14 cellular contexts compared by ENCODE assay signal in genomic region chr5:112563169-112563826, GRCh38.
DNase-seq lines count a peak whose midpoint lies in the region; ATAC-seq and TF ChIP-seq lines count a peak whose summit lies in the region.
"Had no signal": no experiment of that assay in that cellular context is flagged by ENCODE, and none has a peak within 500 bp of the region (broad histone marks: within the 10 kb centered on the region; RNA-seq: fewer than 3 reads in every experiment).

No MANE protein-coding gene starts in this region.

- no peaks in the 10 kb centered on the region for H4K20me1 ChIP-seq in BLaER1
- H4K20me1 ChIP-seq in HCT116 (ENCODE audit: insufficient read depth), result no peaks in the 10 kb centered on the region
- H4K20me1 ChIP-seq in OCI-LY7 (ENCODE audit: insufficient read depth, low read length), result no peaks in the 10 kb centered on the region

- H3K79me2 ChIP-seq in HCT116 (ENCODE audit: insufficient read depth, low read length) (no peaks in the 10 kb centered on the region), OCI-LY7 (ENCODE audit: insufficient read depth, low read depth, low read length) (no peaks in the 10 kb centered on the region)

- POLR2A ChIA-PET in HCT116 (lab: Charles Lee) (no interaction called here), OCI-LY7 (lab: Charles Lee) (no interaction called here)

- RAD21 ChIA-PET in HCT116 (lab: Charles Lee; ENCODE audit: low non-redundant PET in 1 of 2, low total read pairs in 2 of 2, uncharacterized antibody in 2 of 2, unreplicated experiment in 2 of 2), result no interaction called here

- no peak overlapping the region for H2AFZ ChIP-seq in HCT116 (ENCODE audit: low read depth, low read length, poor library complexity, severe bottlenecking)
- no peak overlapping the region for H2AFZ ChIP-seq in OCI-LY7 (ENCODE audit: low read length)
- H2AFZ ChIP-seq: GM23338 had no signal

- H3K36me3 ChIP-seq in BLaER1 (0 out of 2 replicates have a peak, but pooled peaks cover 7% of the 10 kb centered on the region), HCT116 (ENCODE audit: control insufficient read depth in 1 of 2, insufficient read depth in 2 of 2, low read length in 2 of 2) (no peaks in the 10 kb centered on the region), OCI-LY7 (ENCODE audit: insufficient read depth, low read length) (no peaks in the 10 kb centered on the region)

- H3K27ac ChIP-seq in BLaER1 (no peak overlapping the region), HCT116 (ENCODE audit: low read depth, low read length) (no peak overlapping the region), OCI-LY7 (ENCODE audit: low read depth, low read length, poor library complexity, severe bottlenecking) (no peak overlapping the region)
- H3K27ac ChIP-seq: KMS-11 had no signal

- BruUV-seq in HCT116 (replicated peaks; lab: Mats Ljungman, UMichigan) (no TSS peak), OCI-LY7 (replicated peaks; lab: Mats Ljungman, UMichigan) (no TSS peak)

- ATAC-seq in HCT116, result no peak
- ATAC-seq: CD8-positive, alpha-beta T cell; GM23338; HepG2 had no signal

- intact Hi-C loops in HCT116 (cut with micrococcal nuclease) (no loop called here), OCI-LY7 (cut with micrococcal nuclease; ENCODE audit: unreplicated experiment) (no loop called here)

- H3K9me3 ChIP-seq in BLaER1 (peaks cover 48% of the 10 kb centered on the region), HCT116 (ENCODE audit: control insufficient read depth in 1 of 2, insufficient read depth in 1 of 2, low read depth in 1 of 2, low read length in 2 of 2) (peaks cover 0 to 10% of the 10 kb centered on the region in 2 experiments; a peak in 3 of 4 replicates), OCI-LY7 (ENCODE audit: low read length) (peaks cover 7% of the 10 kb centered on the region; the same call in 1 of the 2 replicates)

- no peak for DNase-seq in HCT116 (ENCODE audit: low read depth, low spot score)
- DNase-seq in OCI-LY7 (ENCODE audit: low spot score), result peak; percentile 4
- peak; percentile 16 to 42 for DNase-seq in erythroblast (lab: John Stamatoyannopoulos, UW)
- DNase-seq in NK-92 (lab: John Stamatoyannopoulos, UW; ENCODE audit: unreplicated experiment), result no peak
- no peak for DNase-seq in NCI-H128 (lab: John Stamatoyannopoulos, UW; ENCODE audit: unreplicated experiment)
- DNase-seq: Calu3; CD8-positive, alpha-beta T cell; DND-41; EL; H7 had no signal

- H3K9ac ChIP-seq in BLaER1, result no peak overlapping the region
- H3K9ac ChIP-seq in HCT116 (ENCODE audit: low read length), result no peak overlapping the region
- H3K9ac ChIP-seq: KMS-11 had no signal

- TF ChIP-seq POLR2A in HCT116 (IDR thresholded peaks at IDR 0.05; ENCODE audit: borderline replicate concordance, extremely low read depth, insufficient read depth, insufficient read length) (no peak), erythroblast (IDR thresholded peaks at IDR 0.05; ENCODE audit: low read length) (no peak)

- 0 out of 2 replicates have a peak overlapping the region, but pooled peaks have one; percentile 36 for H3K4me3 ChIP-seq in BLaER1
- no peak overlapping the region for H3K4me3 ChIP-seq in HCT116 (replicated peaks in 1 of 2; ENCODE audit: low read depth in 1 of 2, low read length in 2 of 2)
- H3K4me3 ChIP-seq in OCI-LY7 (ENCODE audit: low read depth, low read length, poor library complexity, severe bottlenecking), result no peak overlapping the region
- H3K4me3 ChIP-seq: GM23338 had no signal

- H3K27me3 ChIP-seq in BLaER1, result no peaks in the 10 kb centered on the region
- H3K27me3 ChIP-seq in HCT116 (ENCODE audit: insufficient read depth, low read length), result no peaks in the 10 kb centered on the region

- CTCF ChIA-PET in HCT116 (lab: Charles Lee), result no interaction called here
- CTCF ChIA-PET in OCI-LY7 (lab: Charles Lee; ENCODE audit: unreplicated experiment), result no interaction called here

- TF ChIP-seq RAD21 in HCT116 (IDR thresholded peaks at IDR 0.05; ENCODE audit: low read depth), result no peak

- no peak for TF ChIP-seq CTCF in HCT116 (IDR thresholded peaks at IDR 0.05 in 2 of 3, conservative IDR thresholded peaks at IDR 0.05 in 1 of 3; ENCODE audit: borderline replicate concordance in 1 of 3, insufficient read depth in 1 of 3, low read depth in 2 of 3, low read length in 2 of 3)
- no peak for TF ChIP-seq CTCF in OCI-LY7 (conservative IDR thresholded peaks at IDR 0.05; ENCODE audit: low read length)

- no peaks in the 10 kb centered on the region for H3K4me1 ChIP-seq in BLaER1
- H3K4me1 ChIP-seq in HCT116 (ENCODE audit: control insufficient read depth in 1 of 2, insufficient read depth in 2 of 2, low read length in 2 of 2), result no peaks in the 10 kb centered on the region
- H3K4me1 ChIP-seq in OCI-LY7 (ENCODE audit: insufficient read depth, low read length, poor library complexity, severe bottlenecking), result no peaks in the 10 kb centered on the region

- H3K4me2 ChIP-seq in BLaER1, result no peak overlapping the region
- H3K4me2 ChIP-seq in HCT116 (ENCODE audit: low read length), result no peak overlapping the region
- no peak overlapping the region for H3K4me2 ChIP-seq in OCI-LY7 (ENCODE audit: low read length)
- H3K4me2 ChIP-seq: GM23338, KMS-11 had no signal

- H3K9me2 ChIP-seq in HCT116 (ENCODE audit: insufficient read depth) (no peaks in the 10 kb centered on the region), OCI-LY7 (ENCODE audit: insufficient read depth, low read length) (no peaks in the 10 kb centered on the region)

TF ChIP-seq in HCT116, 20 proteins besides CTCF, POLR2A, EP300 and RAD21:
- TF ChIP-seq CBX3 (IDR thresholded peaks at IDR 0.05; ENCODE audit: low read depth), result 0 out of 2 replicates have a peak, but pooled peaks have one; percentile 22
- TF ChIP-seq EGR1 (IDR thresholded peaks at IDR 0.05; ENCODE audit: low read depth), result no peak

Comparison
In these comparisons a context has a peak if more than half of its experiments do, and no peak if none do; other contexts are left out.
1. DNase-seq: peak in OCI-LY7 (single experiment) and erythroblast (2 of 2); none in HCT116 (single experiment), NK-92 (single experiment) and NCI-H128 (single experiment).